1 cellular context compared by ENCODE assay signal in the genomic region with DNA sequence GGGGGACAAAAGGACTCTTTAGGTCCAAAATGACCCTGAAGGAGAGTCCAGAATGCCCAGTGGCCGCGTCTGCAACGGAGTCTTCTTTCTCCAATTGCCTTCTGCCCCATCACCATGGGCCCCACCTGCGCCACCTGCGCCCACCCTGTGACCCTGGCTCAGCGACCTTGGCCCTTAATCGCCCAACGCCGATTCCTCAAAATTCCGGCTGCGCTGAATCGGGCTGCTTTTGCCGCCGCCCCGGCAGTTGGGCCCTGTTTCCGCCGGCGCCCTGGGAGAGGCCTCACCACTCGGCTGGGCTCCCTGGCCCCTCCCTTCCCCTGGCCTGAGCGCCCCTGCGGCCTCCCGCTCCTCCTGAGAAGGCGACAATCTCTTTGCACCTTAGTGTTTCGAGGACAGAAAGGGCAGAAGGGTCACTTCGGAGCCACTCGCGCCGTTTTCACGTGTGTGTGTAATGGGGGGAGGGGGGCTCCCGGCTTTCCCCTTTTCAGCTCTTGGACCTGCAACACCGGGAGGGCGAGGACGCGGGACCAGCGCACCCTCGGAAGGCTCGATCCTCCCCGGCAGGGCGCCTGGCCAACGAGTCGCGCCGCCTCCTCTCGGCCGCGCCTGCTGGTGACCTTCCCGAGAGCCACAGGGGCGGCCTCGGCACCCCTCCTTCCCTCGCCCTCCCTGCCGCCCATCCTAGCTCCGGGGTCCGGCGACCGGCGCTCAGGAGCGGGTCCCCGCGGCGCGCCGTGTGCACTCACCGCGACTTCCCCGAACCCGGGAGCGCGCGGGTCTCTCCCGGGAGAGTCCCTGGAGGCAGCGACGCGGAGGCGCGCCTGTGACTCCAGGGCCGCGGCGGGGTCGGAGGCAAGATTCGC.
TF ChIP-seq lines count a peak whose summit lies in the region.

No MANE protein-coding gene starts in this region.

TF ChIP-seq in HEK293, 187 proteins besides CTCF, POLR2A, EP300 and RAD21 (continued from another document):
- TF ChIP-seq, protein P1, sequence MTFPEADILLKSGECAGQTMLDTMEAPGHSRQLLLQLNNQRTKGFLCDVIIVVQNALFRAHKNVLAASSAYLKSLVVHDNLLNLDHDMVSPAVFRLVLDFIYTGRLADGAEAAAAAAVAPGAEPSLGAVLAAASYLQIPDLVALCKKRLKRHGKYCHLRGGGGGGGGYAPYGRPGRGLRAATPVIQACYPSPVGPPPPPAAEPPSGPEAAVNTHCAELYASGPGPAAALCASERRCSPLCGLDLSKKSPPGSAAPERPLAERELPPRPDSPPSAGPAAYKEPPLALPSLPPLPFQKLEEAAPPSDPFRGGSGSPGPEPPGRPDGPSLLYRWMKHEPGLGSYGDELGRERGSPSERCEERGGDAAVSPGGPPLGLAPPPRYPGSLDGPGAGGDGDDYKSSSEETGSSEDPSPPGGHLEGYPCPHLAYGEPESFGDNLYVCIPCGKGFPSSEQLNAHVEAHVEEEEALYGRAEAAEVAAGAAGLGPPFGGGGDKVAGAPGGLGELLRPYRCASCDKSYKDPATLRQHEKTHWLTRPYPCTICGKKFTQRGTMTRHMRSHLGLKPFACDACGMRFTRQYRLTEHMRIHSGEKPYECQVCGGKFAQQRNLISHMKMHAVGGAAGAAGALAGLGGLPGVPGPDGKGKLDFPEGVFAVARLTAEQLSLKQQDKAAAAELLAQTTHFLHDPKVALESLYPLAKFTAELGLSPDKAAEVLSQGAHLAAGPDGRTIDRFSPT (tag by site-specific recombination; IDR thresholded peaks at IDR 0.05): no peak
- TF ChIP-seq KLF7 (tag by site-specific recombination; IDR thresholded peaks at IDR 0.05; ENCODE audit: borderline replicate concordance) (no peak), ZSCAN23 (tag by site-specific recombination; IDR thresholded peaks at IDR 0.05) (no peak), ZNF341 (tag by site-specific recombination; IDR thresholded peaks at IDR 0.05; ENCODE audit: low read depth) (no peak; the same call in 1 of the 2 replicates)
- TF ChIP-seq, protein P2, sequence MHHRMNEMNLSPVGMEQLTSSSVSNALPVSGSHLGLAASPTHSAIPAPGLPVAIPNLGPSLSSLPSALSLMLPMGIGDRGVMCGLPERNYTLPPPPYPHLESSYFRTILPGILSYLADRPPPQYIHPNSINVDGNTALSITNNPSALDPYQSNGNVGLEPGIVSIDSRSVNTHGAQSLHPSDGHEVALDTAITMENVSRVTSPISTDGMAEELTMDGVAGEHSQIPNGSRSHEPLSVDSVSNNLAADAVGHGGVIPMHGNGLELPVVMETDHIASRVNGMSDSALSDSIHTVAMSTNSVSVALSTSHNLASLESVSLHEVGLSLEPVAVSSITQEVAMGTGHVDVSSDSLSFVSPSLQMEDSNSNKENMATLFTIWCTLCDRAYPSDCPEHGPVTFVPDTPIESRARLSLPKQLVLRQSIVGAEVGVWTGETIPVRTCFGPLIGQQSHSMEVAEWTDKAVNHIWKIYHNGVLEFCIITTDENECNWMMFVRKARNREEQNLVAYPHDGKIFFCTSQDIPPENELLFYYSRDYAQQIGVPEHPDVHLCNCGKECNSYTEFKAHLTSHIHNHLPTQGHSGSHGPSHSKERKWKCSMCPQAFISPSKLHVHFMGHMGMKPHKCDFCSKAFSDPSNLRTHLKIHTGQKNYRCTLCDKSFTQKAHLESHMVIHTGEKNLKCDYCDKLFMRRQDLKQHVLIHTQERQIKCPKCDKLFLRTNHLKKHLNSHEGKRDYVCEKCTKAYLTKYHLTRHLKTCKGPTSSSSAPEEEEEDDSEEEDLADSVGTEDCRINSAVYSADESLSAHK (tag by site-specific recombination; IDR thresholded peaks at IDR 0.05): no peak
- TF ChIP-seq, protein P3, sequence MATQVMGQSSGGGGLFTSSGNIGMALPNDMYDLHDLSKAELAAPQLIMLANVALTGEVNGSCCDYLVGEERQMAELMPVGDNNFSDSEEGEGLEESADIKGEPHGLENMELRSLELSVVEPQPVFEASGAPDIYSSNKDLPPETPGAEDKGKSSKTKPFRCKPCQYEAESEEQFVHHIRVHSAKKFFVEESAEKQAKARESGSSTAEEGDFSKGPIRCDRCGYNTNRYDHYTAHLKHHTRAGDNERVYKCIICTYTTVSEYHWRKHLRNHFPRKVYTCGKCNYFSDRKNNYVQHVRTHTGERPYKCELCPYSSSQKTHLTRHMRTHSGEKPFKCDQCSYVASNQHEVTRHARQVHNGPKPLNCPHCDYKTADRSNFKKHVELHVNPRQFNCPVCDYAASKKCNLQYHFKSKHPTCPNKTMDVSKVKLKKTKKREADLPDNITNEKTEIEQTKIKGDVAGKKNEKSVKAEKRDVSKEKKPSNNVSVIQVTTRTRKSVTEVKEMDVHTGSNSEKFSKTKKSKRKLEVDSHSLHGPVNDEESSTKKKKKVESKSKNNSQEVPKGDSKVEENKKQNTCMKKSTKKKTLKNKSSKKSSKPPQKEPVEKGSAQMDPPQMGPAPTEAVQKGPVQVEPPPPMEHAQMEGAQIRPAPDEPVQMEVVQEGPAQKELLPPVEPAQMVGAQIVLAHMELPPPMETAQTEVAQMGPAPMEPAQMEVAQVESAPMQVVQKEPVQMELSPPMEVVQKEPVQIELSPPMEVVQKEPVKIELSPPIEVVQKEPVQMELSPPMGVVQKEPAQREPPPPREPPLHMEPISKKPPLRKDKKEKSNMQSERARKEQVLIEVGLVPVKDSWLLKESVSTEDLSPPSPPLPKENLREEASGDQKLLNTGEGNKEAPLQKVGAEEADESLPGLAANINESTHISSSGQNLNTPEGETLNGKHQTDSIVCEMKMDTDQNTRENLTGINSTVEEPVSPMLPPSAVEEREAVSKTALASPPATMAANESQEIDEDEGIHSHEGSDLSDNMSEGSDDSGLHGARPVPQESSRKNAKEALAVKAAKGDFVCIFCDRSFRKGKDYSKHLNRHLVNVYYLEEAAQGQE (tag by site-specific recombination; IDR thresholded peaks at IDR 0.05): no peak
- TF ChIP-seq, protein P4, sequence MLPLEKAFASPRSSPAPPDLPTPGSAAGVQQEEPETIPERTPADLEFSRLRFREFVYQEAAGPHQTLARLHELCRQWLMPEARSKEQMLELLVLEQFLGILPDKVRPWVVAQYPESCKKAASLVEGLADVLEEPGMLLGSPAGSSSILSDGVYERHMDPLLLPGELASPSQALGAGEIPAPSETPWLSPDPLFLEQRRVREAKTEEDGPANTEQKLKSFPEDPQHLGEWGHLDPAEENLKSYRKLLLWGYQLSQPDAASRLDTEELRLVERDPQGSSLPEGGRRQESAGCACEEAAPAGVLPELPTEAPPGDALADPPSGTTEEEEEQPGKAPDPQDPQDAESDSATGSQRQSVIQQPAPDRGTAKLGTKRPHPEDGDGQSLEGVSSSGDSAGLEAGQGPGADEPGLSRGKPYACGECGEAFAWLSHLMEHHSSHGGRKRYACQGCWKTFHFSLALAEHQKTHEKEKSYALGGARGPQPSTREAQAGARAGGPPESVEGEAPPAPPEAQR (tag by site-specific recombination; IDR thresholded peaks at IDR 0.05): no peak
